Comparison of ENCODE assay signal across 8 cellular contexts in genomic region chr22:46736705-46737104, GRCh38. TPM values are rescaled to one million over a fixed set of nuclear protein-coding genes. Genes with fewer than 3 reads are reported as not detected.
DNase-seq lines count a peak whose midpoint lies in the region; ATAC-seq and TF ChIP-seq lines count a peak whose summit lies in the region.

No MANE protein-coding gene starts in this region.

- no peak for ATAC-seq in natural killer cell
- no peak for ATAC-seq in HG02973 (IDR thresholded peaks at IDR 0.05; ENCODE audit: unreplicated experiment)
- no peak for ATAC-seq in HG03460 (IDR thresholded peaks at IDR 0.05; ENCODE audit: unreplicated experiment)

- H3K27ac Mint-ChIP-seq in dendritic cell treated with granulocyte-macrophage colony-stimulating factor and Interleukin-4, amounts not matched to agents 40 ng/mL and 50 ng/mL, for 4 days, result peak overlapping the region; percentile 87
- peak overlapping the region; percentile 92 to 94 for H3K27ac Mint-ChIP-seq in natural killer cell

- TF ChIP-seq CTCF in AG10803 (conservative IDR thresholded peaks at IDR 0.05; ENCODE audit: low read length) (no peak), natural killer cell (IDR thresholded peaks at IDR 0.05) (no peak)

- H3K9me3 ChIP-seq in MG63, result no peaks in the 10 kb centered on the region

- no peaks in the 10 kb centered on the region for H3K27me3 Mint-ChIP-seq in dendritic cell treated with granulocyte-macrophage colony-stimulating factor and Interleukin-4, amounts not matched to agents 40 ng/mL and 50 ng/mL, for 4 days
- no peaks in the 10 kb centered on the region for H3K27me3 Mint-ChIP-seq in natural killer cell (ENCODE audit: low read depth in 2 of 2)

- intact Hi-C loops in dendritic cell treated with granulocyte-macrophage colony-stimulating factor and Interleukin-4, amounts not matched to agents 40 ng/mL and 50 ng/mL, for 4 days (cut with micrococcal nuclease), result loop anchor here (5.0 to 10.0 kb wide), 2 partner anchors 36 to 152 kb away; no protein-coding TSS in a partner anchor
- intact Hi-C loops in natural killer cell (cut with micrococcal nuclease), result no loop called here

- H3K4me3 ChIP-seq in AG10803 (ENCODE audit: low read length) (peak overlapping the region; percentile 74), MG63 (peak overlapping the region; percentile 68)

- no peaks in the 10 kb centered on the region for H3K27me3 ChIP-seq in MG63

- DNase-seq in AG10803 (ENCODE audit: low read depth) (no peak), MG63 (no peak), natural killer cell (no peak), NCI-H82 (lab: John Stamatoyannopoulos, UW) (no peak)
- DNase-seq in stimulated activated CD4-positive, alpha-beta T cell treated with anti-CD3 and anti-CD28 coated beads, Interleukin-15, amount 100 ng/mL, for 24 hours, result no peak

- H3K36me3 Mint-ChIP-seq in dendritic cell treated with granulocyte-macrophage colony-stimulating factor and Interleukin-4, amounts not matched to agents 40 ng/mL and 50 ng/mL, for 4 days (ENCODE audit: low read depth), result peaks cover 62% of the 10 kb centered on the region
- no peaks in the 10 kb centered on the region for H3K36me3 Mint-ChIP-seq in natural killer cell

- peak overlapping the region; percentile 97 for H3K4me3 Mint-ChIP-seq in dendritic cell treated with granulocyte-macrophage colony-stimulating factor and Interleukin-4, amounts not matched to agents 40 ng/mL and 50 ng/mL, for 4 days
- peak overlapping the region; percentile 99 for H3K4me3 Mint-ChIP-seq in natural killer cell

- no peaks in the 10 kb centered on the region for H3K9me3 Mint-ChIP-seq in dendritic cell treated with granulocyte-macrophage colony-stimulating factor and Interleukin-4, amounts not matched to agents 40 ng/mL and 50 ng/mL, for 4 days
- H3K9me3 Mint-ChIP-seq in natural killer cell, result no peaks in the 10 kb centered on the region

- H3K4me1 Mint-ChIP-seq in dendritic cell treated with granulocyte-macrophage colony-stimulating factor and Interleukin-4, amounts not matched to agents 40 ng/mL and 50 ng/mL, for 4 days (ENCODE audit: low read depth), result peaks cover 75% of the 10 kb centered on the region
- H3K4me1 Mint-ChIP-seq in natural killer cell, result peaks cover 40 to 51% of the 10 kb centered on the region in 2 donors

- H3K36me3 ChIP-seq in MG63, result no peaks in the 10 kb centered on the region; the same call in none of the 2 replicates

RNA-seq across cellular contexts. Expression of gene CERK, which starts 1.3 kb away (rescaled TPM):
- 23.6 and 30.1 TPM in 2 replicates for total RNA-seq in MG63 (2014; rRNA removed; shearing (Covaris generic); ENCODE audit: low replicate concordance)
- total RNA-seq in natural killer cell, result 10 to 100 TPM; 50.0 to 71.2 (median 55.6) TPM

RNA-seq across cellular contexts. Expression of gene TBC1D22A, which starts 25.7 kb away (rescaled TPM):
- 14.5 and 18.2 TPM in 2 replicates for total RNA-seq in MG63 (2014; rRNA removed; shearing (Covaris generic); ENCODE audit: low replicate concordance)
- 10 to 100 TPM; 47.4 to 53.7 (median 53.2) TPM for total RNA-seq in natural killer cell
